ENCODE assay signal across 14 cellular contexts in the genomic region with DNA sequence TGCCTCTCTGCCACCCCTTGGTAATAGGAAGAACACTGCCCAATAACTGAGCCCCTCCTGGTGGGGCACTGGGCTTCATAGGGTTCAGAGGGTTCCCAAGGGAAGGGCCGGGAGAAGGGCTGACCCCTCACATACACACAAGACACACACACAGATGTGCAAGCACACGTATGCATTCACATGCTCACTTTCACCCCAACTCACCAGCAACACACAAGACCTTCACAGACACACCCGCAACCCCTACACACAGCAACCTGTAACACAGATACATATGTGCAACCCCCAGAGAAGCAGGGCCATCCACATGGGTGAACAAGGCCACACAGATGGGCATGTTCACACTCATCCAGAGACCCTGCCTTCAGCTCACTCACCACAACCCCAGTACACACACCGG.
"Had no signal": no experiment of that assay in that cellular context is flagged by ENCODE, and none has a peak within 500 bp of the region (broad histone marks: within the 10 kb centered on the region; RNA-seq: fewer than 3 reads in every experiment).

No MANE protein-coding gene starts in this region.

- H3K9me3 Mint-ChIP-seq: activated CD4-positive, alpha-beta T cell treated with anti-CD3 and anti-CD28 coated beads, Interleukin-2, amount 10 ng/mL, durations not matched to agents 24 days and 14 days; activated naive CD4-positive, alpha-beta T cell treated with anti-CD3 and anti-CD28 coated beads, Interleukin-2, amount 50 U/mL, for 24 hours; activated T-cell treated with anti-CD3 and anti-CD28 coated beads, Interleukin-2, amount 50 U/mL, for 72 hours; effector memory CD8-positive, alpha-beta T cell; T-helper 1 cell treated with Interleukin-12 subunit alpha and Interleukin-12 subunit beta and Interleukin-4 antibody, amounts not matched to agents 30 μg/mL and 1 μg/mL, for 36 hours had no signal

- DNase-seq: activated CD4-positive, alpha-beta T cell treated with anti-CD3 and anti-CD28 coated beads, Interleukin-2, amount 10 ng/mL, durations not matched to agents 24 days and 14 days; activated effector memory CD4-positive, alpha-beta T cell treated with anti-CD3 and anti-CD28 coated beads, Interleukin-2, amount 50 U/mL, for 16 hours; activated T-cell treated with anti-CD3 and anti-CD28 coated beads, Interleukin-2, amount 50 U/mL, for 72 hours; dermis blood vessel endothelial cell; effector memory CD8-positive, alpha-beta T cell; foreskin fibroblast; hippocampal formation; midbrain; posterior cingulate gyrus; stimulated activated CD8-positive, alpha-beta memory T cell treated with anti-CD3 and anti-CD28 coated beads, Interleukin-4, amount 100 ng/mL, for 48 hours; stimulated activated naive CD8-positive, alpha-beta T cell treated with anti-CD3 and anti-CD28 coated beads, Interleukin-15, Interleukin-2, amounts not matched to agents 100 U/mL and 50 U/mL, for 24 hours; uterus had no signal

- H3K27ac Mint-ChIP-seq: activated CD4-positive, alpha-beta T cell treated with anti-CD3 and anti-CD28 coated beads, Interleukin-2, amount 10 ng/mL, durations not matched to agents 24 days and 14 days; activated naive CD4-positive, alpha-beta T cell treated with anti-CD3 and anti-CD28 coated beads, Interleukin-2, amount 50 U/mL, for 24 hours; activated T-cell treated with anti-CD3 and anti-CD28 coated beads, Interleukin-2, amount 50 U/mL, for 72 hours; effector memory CD8-positive, alpha-beta T cell; T-helper 1 cell treated with Interleukin-12 subunit alpha and Interleukin-12 subunit beta and Interleukin-4 antibody, amounts not matched to agents 30 μg/mL and 1 μg/mL, for 36 hours had no signal

- H3K36me3 Mint-ChIP-seq: activated naive CD4-positive, alpha-beta T cell treated with anti-CD3 and anti-CD28 coated beads, Interleukin-2, amount 50 U/mL, for 24 hours had no signal

- H3K4me1 Mint-ChIP-seq: activated CD4-positive, alpha-beta T cell treated with anti-CD3 and anti-CD28 coated beads, Interleukin-2, amount 10 ng/mL, durations not matched to agents 24 days and 14 days; activated naive CD4-positive, alpha-beta T cell treated with anti-CD3 and anti-CD28 coated beads, Interleukin-2, amount 50 U/mL, for 24 hours had no signal

- H3K27me3 Mint-ChIP-seq: activated CD4-positive, alpha-beta T cell treated with anti-CD3 and anti-CD28 coated beads, Interleukin-2, amount 10 ng/mL, durations not matched to agents 24 days and 14 days; activated naive CD4-positive, alpha-beta T cell treated with anti-CD3 and anti-CD28 coated beads, Interleukin-2, amount 50 U/mL, for 24 hours had no signal

- H3K4me3 Mint-ChIP-seq: activated CD4-positive, alpha-beta T cell treated with anti-CD3 and anti-CD28 coated beads, Interleukin-2, amount 10 ng/mL, durations not matched to agents 24 days and 14 days; activated naive CD4-positive, alpha-beta T cell treated with anti-CD3 and anti-CD28 coated beads, Interleukin-2, amount 50 U/mL, for 24 hours; activated T-cell treated with anti-CD3 and anti-CD28 coated beads, Interleukin-2, amount 50 U/mL, for 72 hours; effector memory CD8-positive, alpha-beta T cell; T-helper 1 cell treated with Interleukin-12 subunit alpha and Interleukin-12 subunit beta and Interleukin-4 antibody, amounts not matched to agents 30 μg/mL and 1 μg/mL, for 36 hours had no signal
